Comparison of ENCODE assay signal across 1 cellular context in the genomic region with DNA sequence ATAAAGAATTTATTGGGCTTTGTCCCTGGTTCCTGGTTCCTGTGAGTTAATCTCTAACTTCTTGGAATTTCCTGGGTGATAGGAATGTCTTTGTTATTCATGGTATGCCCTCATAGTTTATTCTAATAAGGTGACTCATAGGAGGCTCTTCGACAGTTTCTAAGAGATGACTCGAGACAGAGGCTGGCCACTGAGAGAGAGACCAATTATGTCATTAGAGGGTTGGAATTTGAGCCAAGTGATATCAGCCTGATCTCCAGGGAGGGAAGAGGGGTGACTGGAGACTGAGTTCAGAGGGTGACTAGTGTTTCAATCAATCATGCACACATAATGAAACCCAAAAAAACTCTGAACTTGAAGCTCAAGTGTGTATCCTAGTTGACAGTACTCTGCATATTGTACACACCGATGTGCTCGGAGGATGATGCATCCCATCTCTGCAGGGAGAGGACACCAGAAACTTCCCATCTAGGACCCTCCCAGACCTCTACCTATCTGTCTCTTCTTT.
A peak's percentile ranks its signal among the peaks of the same experiment; 100 is the strongest.
TF ChIP-seq lines count a peak whose summit lies in the region.

No MANE protein-coding gene starts in this region.

TF ChIP-seq in HEK293, 187 proteins besides CTCF, POLR2A, EP300 and RAD21 (continued from another document):
- no peak for TF ChIP-seq SCRT2 (tag by site-specific recombination; IDR thresholded peaks at IDR 0.05)
- TF ChIP-seq, protein P1, sequence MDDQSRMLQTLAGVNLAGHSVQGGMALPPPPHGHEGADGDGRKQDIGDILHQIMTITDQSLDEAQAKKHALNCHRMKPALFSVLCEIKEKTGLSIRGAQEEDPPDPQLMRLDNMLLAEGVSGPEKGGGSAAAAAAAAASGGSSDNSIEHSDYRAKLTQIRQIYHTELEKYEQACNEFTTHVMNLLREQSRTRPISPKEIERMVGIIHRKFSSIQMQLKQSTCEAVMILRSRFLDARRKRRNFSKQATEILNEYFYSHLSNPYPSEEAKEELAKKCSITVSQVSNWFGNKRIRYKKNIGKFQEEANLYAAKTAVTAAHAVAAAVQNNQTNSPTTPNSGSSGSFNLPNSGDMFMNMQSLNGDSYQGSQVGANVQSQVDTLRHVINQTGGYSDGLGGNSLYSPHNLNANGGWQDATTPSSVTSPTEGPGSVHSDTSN (CRISPR knock-in tag; IDR thresholded peaks at IDR 0.05), result no peak
- TF ChIP-seq ZNF843 (tag by site-specific recombination; IDR thresholded peaks at IDR 0.05), result peak; percentile 68; the same call in 1 of the 2 replicates
